ENCODE assay signal across 2 cellular contexts in the genomic region with DNA sequence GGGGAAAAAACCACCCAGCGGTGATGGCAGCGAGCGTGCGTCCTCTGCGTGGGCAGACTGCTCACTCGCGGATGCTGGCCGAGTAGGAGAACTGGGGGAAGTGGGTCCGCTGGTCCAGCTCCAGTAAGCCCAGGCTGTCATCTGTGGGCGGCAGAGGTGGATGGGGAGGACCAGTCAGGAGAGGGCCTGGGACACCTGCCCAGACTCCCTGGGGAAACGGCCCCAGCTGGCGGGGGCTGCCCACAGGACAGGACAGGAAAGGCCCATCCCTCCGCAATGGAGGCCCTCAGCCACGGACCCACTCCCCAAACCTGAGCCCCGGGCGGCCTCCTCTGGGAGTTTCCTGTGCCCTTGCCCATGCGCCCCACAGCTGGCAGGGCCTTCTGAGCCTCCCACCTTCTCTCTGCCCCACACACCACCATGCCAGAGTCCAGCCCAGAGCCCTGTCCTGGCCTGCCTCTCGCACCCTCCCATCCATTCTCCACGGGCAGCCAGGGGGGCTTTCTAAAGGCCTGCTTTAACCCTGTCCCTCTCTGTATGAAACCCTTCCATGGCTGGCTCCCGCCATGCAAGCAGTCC.
TF ChIP-seq lines count a peak whose summit lies in the region.

No MANE protein-coding gene starts in this region.

TF ChIP-seq in HCT116, 20 proteins besides CTCF, POLR2A, EP300 and RAD21:
- TF ChIP-seq SIN3A (IDR thresholded peaks at IDR 0.05; ENCODE audit: low read depth) (no peak), ZFX (IDR thresholded peaks at IDR 0.05) (no peak), POLR2AphosphoS5 (IDR thresholded peaks at IDR 0.05; ENCODE audit: low read depth, low read length) (0 out of 2 replicates have a peak, but pooled peaks have one; percentile 13), TCF7L2 (IDR thresholded peaks at IDR 0.05; ENCODE audit: borderline replicate concordance, extremely low read depth, insufficient read depth, insufficient read length) (no peak)

TF ChIP-seq in K562, 482 proteins besides CTCF, POLR2A, EP300 and RAD21:
- TF ChIP-seq POLR2G (IDR thresholded peaks at IDR 0.05; ENCODE audit: low read depth, low read length) (peak; percentile 53), HMGN3 (IDR thresholded peaks at IDR 0.05; ENCODE audit: borderline replicate concordance, extremely low read depth, insufficient read length, low read depth, low read length) (peak; percentile 13), STAT5A (IDR thresholded peaks at IDR 0.05; ENCODE audit: borderline replicate concordance, low read length) (no peak), RBM22 (IDR thresholded peaks at IDR 0.05; ENCODE audit: low read depth, low read length, poor library complexity, severe bottlenecking) (peak; percentile 26), ZFX (CRISPR knock-in tag; IDR thresholded peaks at IDR 0.05) (0 out of 2 replicates have a peak, but pooled peaks have one; percentile 12)
TF ChIP-seq in K562: peak in this region for 4.
